26 cellular contexts compared by ENCODE assay signal in the genomic region with DNA sequence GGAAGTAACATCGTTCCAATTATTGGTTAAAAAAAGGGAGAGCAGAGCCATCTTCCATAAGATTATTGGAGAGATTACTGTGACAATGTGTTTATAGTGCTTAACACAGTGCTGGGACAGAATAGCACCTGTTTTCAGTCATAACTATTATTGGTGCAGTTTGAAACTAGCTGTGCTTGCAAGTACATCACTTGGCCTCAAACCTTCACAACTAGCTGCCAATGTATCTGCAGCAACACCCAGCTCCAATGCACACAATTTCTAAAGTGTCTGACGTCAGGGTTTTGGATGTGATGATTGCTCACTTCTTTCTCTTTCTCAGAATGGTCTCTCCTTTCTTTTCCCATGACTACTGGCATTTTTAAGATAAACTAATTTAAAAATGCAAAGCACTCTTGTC.
"Had no signal": no experiment of that assay in that cellular context is flagged by ENCODE, and none has a peak within 500 bp of the region (broad histone marks: within the 10 kb centered on the region; RNA-seq: fewer than 3 reads in every experiment).

No MANE protein-coding gene starts in this region.

- H3K4me2 ChIP-seq: PC-9 had no signal

- FAIRE-seq: HTR-8/SVneo had no signal

- H2AFZ ChIP-seq: PC-9 had no signal

- H3K4me1 ChIP-seq: Peyer's patch, SJSA1 had no signal

- DNase-seq: IMR-90; NCI-H1092; NCI-H1105 treated with DMSO at 0.1 percent for 48 hours; NCI-H1417 treated with DMSO at 0.1 percent for 48 hours; NCI-H146; NCI-H1694 treated with DMSO at 0.1 percent for 48 hours; NCI-H1930; NCI-H2081 treated with DMSO at 0.1 percent for 48 hours; NCI-H2171; NCI-H226; NCI-H446; NCI-H510A; NCI-H524 treated with DMSO at 0.1 percent for 48 hours; NCI-H69; NCI-H774; NK-92 treated with Interleukin-12 subunit alpha and Interleukin-12 subunit beta, amount 100 ng/mL, for 24 hours; OCI-M1; PC-9; Peyer's patch; Right ventricle myocardium superior; SIG-M5; T-cell had no signal

- H3K27ac ChIP-seq: HL-60, PC-9, Peyer's patch, SJSA1, SK-N-MC had no signal

- H3K27me3 ChIP-seq: Peyer's patch, SJSA1 had no signal

- H3K27ac Mint-ChIP-seq: T-cell had no signal

- H3K36me3 ChIP-seq: Peyer's patch, SJSA1 had no signal

- H3K36me3 Mint-ChIP-seq: T-cell had no signal

- ATAC-seq: T-cell had no signal

- H3K4me3 Mint-ChIP-seq: T-cell had no signal

- H3K4me3 ChIP-seq: PC-9, Peyer's patch, SJSA1, SK-N-MC had no signal
